15 cellular contexts compared by ENCODE assay signal in genomic region chr2:85830645-85831044, GRCh38. TPM values are rescaled to one million over a fixed set of nuclear protein-coding genes. Genes with fewer than 3 reads are reported as not detected.
DNase-seq lines count a peak whose midpoint lies in the region; ATAC-seq and TF ChIP-seq lines count a peak whose summit lies in the region.
"Had no signal": no experiment of that assay in that cellular context is flagged by ENCODE, and none has a peak within 500 bp of the region (broad histone marks: within the 10 kb centered on the region; RNA-seq: fewer than 3 reads in every experiment).

No MANE protein-coding gene starts in this region.

- TF ChIP-seq CTCF in CD4-positive, alpha-beta T cell (IDR thresholded peaks at IDR 0.05): peak; percentile 36
- TF ChIP-seq CTCF in GM12873 (IDR thresholded peaks at IDR 0.05; ENCODE audit: insufficient read depth, low read depth, low read length, missing control alignments): peak; percentile 44
- TF ChIP-seq CTCF in esophagus muscularis mucosa (IDR thresholded peaks at IDR 0.05): no peak

- H3K36me3 Mint-ChIP-seq in CD4-positive, alpha-beta T cell (ENCODE audit: low read depth): no peaks in the 10 kb centered on the region

- CTCF ChIA-PET in CD4-positive, alpha-beta T cell (lab: Charles Lee): interaction anchor here (0.6 to 6.3 kb wide), 3 partner anchors 58 to 252 kb away, joined by 3 to 94 read pairs (median 71); partner anchors contain the start of gene ST3GAL5

- H3K4me1 Mint-ChIP-seq in CD4-positive, alpha-beta T cell (ENCODE audit: low read depth): peaks cover 29% of the 10 kb centered on the region

- intact Hi-C loops in CD4-positive, alpha-beta T cell (cut with DNase I, micrococcal nuclease): loop anchor here in 1 of 2 experiments (2.0 kb wide), 1 partner anchor 56 kb away; no protein-coding TSS in a partner anchor
- intact Hi-C loops in esophagus muscularis mucosa (cut with DNase I) (loop anchor here (2.0 kb wide), 1 partner anchor 242 kb away; no protein-coding TSS in a partner anchor), right cardiac atrium (cut with DNase I) (no loop called here)

- no peak for TF ChIP-seq POLR2A in esophagus muscularis mucosa (IDR thresholded peaks at IDR 0.05; ENCODE audit: low read depth)

- H3K27me3 ChIP-seq in CD4-positive, alpha-beta T cell (ENCODE audit: control insufficient read depth, insufficient read depth, low read length): no peaks in the 10 kb centered on the region
- no peaks in the 10 kb centered on the region for H3K27me3 ChIP-seq in esophagus muscularis mucosa
- no peaks in the 10 kb centered on the region for H3K27me3 ChIP-seq in right cardiac atrium (ENCODE audit: control insufficient read depth, insufficient read depth)

- H3K9me3 Mint-ChIP-seq in CD4-positive, alpha-beta T cell: no peaks in the 10 kb centered on the region

- no peak for ATAC-seq in CD4-positive, alpha-beta T cell (ENCODE audit: poor library complexity)
- ATAC-seq in right cardiac atrium: no peak

- H3K27ac Mint-ChIP-seq in CD4-positive, alpha-beta T cell: no peak overlapping the region

- 40% methylated on average over 1 of the region's 1 CpG for WGBS in esophagus muscularis mucosa
- 95% methylated on average over 1 of the region's 1 CpG for WGBS in right cardiac atrium

- TF ChIP-seq EP300 in esophagus muscularis mucosa (IDR thresholded peaks at IDR 0.05): no peak

- no peaks in the 10 kb centered on the region for H3K36me3 ChIP-seq in esophagus muscularis mucosa
- H3K36me3 ChIP-seq: neutrophil had no signal

- H3K27me3 Mint-ChIP-seq in CD4-positive, alpha-beta T cell: peaks cover 3% of the 10 kb centered on the region

- in situ Hi-C loops in SK-MEL-5 (cut with HindIII; ENCODE audit: low pct_unique_long_range_greater_than_20kb, low sequenced_read_pairs): no loop called here

- no peak overlapping the region for H3K27ac ChIP-seq in CD4-positive, alpha-beta T cell (ENCODE audit: low read depth, low read length)
- no peak overlapping the region for H3K27ac ChIP-seq in esophagus muscularis mucosa (replicated peaks in 1 of 4)
- no peak overlapping the region for H3K27ac ChIP-seq in right cardiac atrium (ENCODE audit: low read length)
- H3K27ac ChIP-seq: neutrophil had no signal

- H3K4me3 ChIP-seq in esophagus muscularis mucosa: no peak overlapping the region
- H3K4me3 ChIP-seq in right cardiac atrium (ENCODE audit: low read length): no peak overlapping the region

- H3K4me1 ChIP-seq in esophagus muscularis mucosa: peaks cover 7 to 13% (median 9%) of the 10 kb centered on the region in 4 donors
- no peaks in the 10 kb centered on the region for H3K4me1 ChIP-seq in right cardiac atrium (ENCODE audit: control insufficient read depth, insufficient read depth, low read length)
- H3K4me1 ChIP-seq: Caco-2 had no signal

- POLR2A ChIA-PET in CD4-positive, alpha-beta T cell (lab: Charles Lee): interaction anchor here (0.8 to 2.2 kb wide), 5 partner anchors 23 to 275 kb away, joined by 3 to 19 read pairs (median 3); partner anchors contain the start of genes POLR1A, PTCD3 and ST3GAL5

- DNase-seq in CD4-positive, alpha-beta T cell: no peak
- DNase-seq in SK-MEL-5 (ENCODE audit: low read depth, low spot score): peak; percentile 41
- DNase-seq in esophagus muscularis mucosa (ENCODE audit: extremely low spot score): peak; percentile 4
- no peak for DNase-seq in amniotic stem cell (lab: John Stamatoyannopoulos, UW)
- no peak for DNase-seq in retina
- no peak for DNase-seq in right cardiac atrium
- DNase-seq: activated CD4-positive, alpha-beta T cell treated with anti-CD3 and anti-CD28 coated beads for 4 hours; activated naive CD4-positive, alpha-beta T cell; Caco-2; mesenchymal stem cell; small intestine; substantia nigra; SW 1271 had no signal

- no peak overlapping the region for H3K4me3 Mint-ChIP-seq in CD4-positive, alpha-beta T cell

- no peaks in the 10 kb centered on the region for H3K9me3 ChIP-seq in CD4-positive, alpha-beta T cell (ENCODE audit: control insufficient read depth, low read length)
- H3K9me3 ChIP-seq in esophagus muscularis mucosa (no peaks in the 10 kb centered on the region), right cardiac atrium (ENCODE audit: control insufficient read depth, low read length) (no peaks in the 10 kb centered on the region)
- H3K9me3 ChIP-seq: neutrophil had no signal

RNA-seq across cellular contexts. Expression of gene ST3GAL5, which starts 58.1 kb away (rescaled TPM):
- 10 to 100 TPM; 76.7 to 77.8 TPM for total RNA-seq in CD4-positive, alpha-beta T cell
- total RNA-seq in SK-MEL-5 (2014; rRNA removed; shearing (Covaris generic)): 70.8 and 71.0 TPM in 2 replicates
- 40.6 and 53.3 TPM in 2 replicates for polyA plus RNA-seq in SK-MEL-5 (2015; cell fraction: cytosol; rRNA removed)
- polyA plus RNA-seq in SK-MEL-5 (2015; cell fraction: nucleus; rRNA removed): 57.8 and 64.6 TPM in 2 replicates
- 10 to 100 TPM; 11.3 to 21.6 (median 19.4) TPM for total RNA-seq in esophagus muscularis mucosa
- total RNA-seq in right cardiac atrium: 10 to 100 TPM in 2 of 4 donors, 1 to 10 TPM in 2; 8.7 to 14.0 (median 9.7) TPM
- polyA plus RNA-seq in right cardiac atrium: 5.4 TPM

Comparison
In these comparisons a context has a peak if more than half of its experiments do, and no peak if none do; other contexts are left out.
1. DNase-seq: peak in SK-MEL-5 (single experiment) and esophagus muscularis mucosa (single experiment); none in CD4-positive, alpha-beta T cell (0 of 10), amniotic stem cell (single experiment), retina (single experiment) and right cardiac atrium (0 of 3).
2. CTCF ChIP-seq: peak in CD4-positive, alpha-beta T cell (single experiment) and GM12873 (single experiment); none in esophagus muscularis mucosa (0 of 3).